ENCODE assay signal across 15 cellular contexts in the genomic region with DNA sequence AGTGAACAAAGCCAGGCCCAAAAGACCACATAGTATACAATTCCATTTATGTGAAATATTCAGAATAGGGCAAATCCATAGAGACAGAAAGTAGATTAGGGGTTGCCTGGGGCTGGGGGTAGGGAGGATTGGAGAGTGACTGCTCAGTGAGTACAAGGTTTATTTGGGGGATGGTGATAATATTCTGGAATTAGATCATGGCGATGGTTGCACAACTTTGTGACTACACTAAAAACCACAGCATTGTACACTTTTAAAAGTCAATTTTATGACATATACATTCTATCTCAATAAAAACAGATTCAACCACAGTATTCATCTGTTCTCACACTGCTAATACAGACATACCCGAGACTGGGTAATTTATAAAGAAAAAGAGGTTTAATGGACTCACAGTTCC.
"Had no signal": no experiment of that assay in that cellular context is flagged by ENCODE, and none has a peak within 500 bp of the region (broad histone marks: within the 10 kb centered on the region; RNA-seq: fewer than 3 reads in every experiment).

No MANE protein-coding gene starts in this region.

- H3K4me1 Mint-ChIP-seq: immature natural killer cell had no signal

- ATAC-seq: activated T-cell treated with anti-CD3 and anti-CD28 coated beads, Interleukin-2, amount 50 U/mL, for 4 hours; left colon; natural killer cell treated with Interleukin-12 subunit alpha and Interleukin-12 subunit beta and Interleukin-15 and Interleukin-18, amount 100 ng/mL, for 72 hours had no signal

- H3K4me3 ChIP-seq: cardiac muscle cell, sigmoid colon had no signal

- H3K27ac ChIP-seq: cardiac muscle cell, sigmoid colon had no signal

- H3K27me3 ChIP-seq: cardiac muscle cell, sigmoid colon had no signal

- H3K27ac Mint-ChIP-seq: activated naive CD8-positive, alpha-beta T cell; immature natural killer cell; natural killer cell treated with Interleukin-12 subunit alpha and Interleukin-12 subunit beta and Interleukin-15 and Interleukin-18, amount 100 ng/mL, for 72 hours had no signal

- H3K4me3 Mint-ChIP-seq: activated naive CD8-positive, alpha-beta T cell; activated T-cell treated with anti-CD3 and anti-CD28 coated beads, Interleukin-2, amount 50 U/mL, for 4 hours; immature natural killer cell; natural killer cell treated with Interleukin-12 subunit alpha and Interleukin-12 subunit beta and Interleukin-15 and Interleukin-18, amount 100 ng/mL, for 72 hours had no signal

- H3K36me3 ChIP-seq: cardiac muscle cell, sigmoid colon had no signal

- DNase-seq: activated CD4-positive, alpha-beta T cell treated with anti-CD3 and anti-CD28 coated beads, Interleukin-2, amount 50 U/mL, for 48 hours; activated CD4-positive, CD25-positive, alpha-beta regulatory T cell treated with anti-CD3 and anti-CD28 coated beads, Interleukin-2, amount 50 U/mL, for 72 hours; activated effector memory CD4-positive, alpha-beta T cell treated with anti-CD3 and anti-CD28 coated beads, Interleukin-2, amount 50 U/mL, for 16 hours; activated T-cell treated with anti-CD3 and anti-CD28 coated beads, Interleukin-2, amount 50 U/mL, for 4 hours; anterior cingulate cortex; effector CD4-positive, alpha-beta T cell; immature natural killer cell; left colon; sigmoid colon; stimulated activated CD4-positive, alpha-beta T cell treated with anti-CD3 and anti-CD28 coated beads, Interleukin-12 subunit alpha, Interleukin-12 subunit beta, amount 100 ng/mL, for 4 hours; stimulated activated naive CD4-positive, alpha-beta T cell treated with Interleukin-2 at 50 U/mL for 16 hours; trophoblast cell had no signal

- H3K36me3 Mint-ChIP-seq: immature natural killer cell; natural killer cell treated with Interleukin-12 subunit alpha and Interleukin-12 subunit beta and Interleukin-15 and Interleukin-18, amount 100 ng/mL, for 72 hours had no signal

- H3K27me3 Mint-ChIP-seq: activated naive CD8-positive, alpha-beta T cell had no signal
